ENCODE assay signal across 1 cellular context in genomic region chr13:95193509-95194230, GRCh38.
A peak's percentile ranks its signal among the peaks of the same experiment; 100 is the strongest.
TF ChIP-seq lines count a peak whose summit lies in the region.

No MANE protein-coding gene starts in this region.

TF ChIP-seq in IMR-90, 13 proteins besides CTCF, POLR2A, EP300 and RAD21:
- TF ChIP-seq BHLHE40 (IDR thresholded peaks at IDR 0.05; ENCODE audit: low read depth, low read length) = no peak
- TF ChIP-seq FOS (IDR thresholded peaks at IDR 0.05; ENCODE audit: low read depth, low read length) = no peak
- TF ChIP-seq CEBPB (IDR thresholded peaks at IDR 0.05; ENCODE audit: low read depth, low read length) = 0 out of 2 replicates have a peak, but pooled peaks have one; percentile 41
- TF ChIP-seq CHD1 (IDR thresholded peaks at IDR 0.05; ENCODE audit: low read depth, low read length) = no peak
